In genomic region chr2:120846406-120847095, GRCh38 we compare ENCODE assay signal across 13 cellular contexts.
DNase-seq lines count a peak whose midpoint lies in the region; ATAC-seq and TF ChIP-seq lines count a peak whose summit lies in the region.
"Had no signal": no experiment of that assay in that cellular context is flagged by ENCODE, and none has a peak within 500 bp of the region (broad histone marks: within the 10 kb centered on the region; RNA-seq: fewer than 3 reads in every experiment).

No MANE protein-coding gene starts in this region.

- H3K27me3 ChIP-seq in neural progenitor cell = no peaks in the 10 kb centered on the region
- no peaks in the 10 kb centered on the region for H3K27me3 ChIP-seq in hepatocyte
- H3K27me3 ChIP-seq: BLaER1 had no signal

- H3K27ac ChIP-seq in neural progenitor cell (no peak overlapping the region), hepatocyte (no peak overlapping the region)
- H3K27ac ChIP-seq: BLaER1, GM23248 had no signal

- intact Hi-C loops in natural killer cell (cut with micrococcal nuclease) = no loop called here

- CTCF ChIA-PET in WTC11 (lab: Charles Lee) = interaction anchor here (0.7 to 2.2 kb wide), 6 partner anchors 13 to 533 kb away, joined by 3 to 8 read pairs (median 4); no protein-coding TSS in a partner anchor

- no peak overlapping the region for H3K27ac Mint-ChIP-seq in natural killer cell treated with Interleukin-12 subunit alpha and Interleukin-12 subunit beta and Interleukin-15 and Interleukin-18, amount 100 ng/mL, for 72 hours
- no peak overlapping the region for H3K27ac Mint-ChIP-seq in natural killer cell
- 0 out of 2 replicates have a peak overlapping the region, but pooled peaks have one; percentile 64 for H3K27ac Mint-ChIP-seq in WTC11
- peak overlapping the region; percentile 27 for H3K27ac Mint-ChIP-seq in neural progenitor cell

- H3K4me3 Mint-ChIP-seq in natural killer cell treated with Interleukin-12 subunit alpha and Interleukin-12 subunit beta and Interleukin-15 and Interleukin-18, amount 100 ng/mL, for 72 hours = no peak overlapping the region
- H3K4me3 Mint-ChIP-seq in natural killer cell (no peak overlapping the region), WTC11 (no peak overlapping the region), neural progenitor cell (no peak overlapping the region)
- H3K4me3 Mint-ChIP-seq: CD4-positive, alpha-beta memory T cell had no signal

- H3K4me1 Mint-ChIP-seq in natural killer cell treated with Interleukin-12 subunit alpha and Interleukin-12 subunit beta and Interleukin-15 and Interleukin-18, amount 100 ng/mL, for 72 hours (ENCODE audit: low read depth in 2 of 2) = no peaks in the 10 kb centered on the region
- no peaks in the 10 kb centered on the region for H3K4me1 Mint-ChIP-seq in natural killer cell
- peaks cover 15% of the 10 kb centered on the region for H3K4me1 Mint-ChIP-seq in WTC11
- peaks cover 17% of the 10 kb centered on the region for H3K4me1 Mint-ChIP-seq in neural progenitor cell
- H3K4me1 Mint-ChIP-seq: CD4-positive, alpha-beta memory T cell had no signal

- H3K4me2 ChIP-seq in neural progenitor cell = no peak overlapping the region
- no peak overlapping the region for H3K4me2 ChIP-seq in hepatocyte
- H3K4me2 ChIP-seq: BLaER1 had no signal

- no peaks in the 10 kb centered on the region for H3K36me3 Mint-ChIP-seq in natural killer cell treated with Interleukin-12 subunit alpha and Interleukin-12 subunit beta and Interleukin-15 and Interleukin-18, amount 100 ng/mL, for 72 hours
- H3K36me3 Mint-ChIP-seq in natural killer cell (no peaks in the 10 kb centered on the region), WTC11 (peaks cover 20% of the 10 kb centered on the region), neural progenitor cell (peaks cover 24% of the 10 kb centered on the region)
- H3K36me3 Mint-ChIP-seq: CD4-positive, alpha-beta memory T cell had no signal

- H4K20me1 ChIP-seq in neural progenitor cell (ENCODE audit: low read depth) = peaks cover 80% of the 10 kb centered on the region
- no peaks in the 10 kb centered on the region for H4K20me1 ChIP-seq in hepatocyte (ENCODE audit: insufficient read depth, poor library complexity, severe bottlenecking)
- H4K20me1 ChIP-seq: BLaER1 had no signal

- ATAC-seq in natural killer cell treated with Interleukin-12 subunit alpha and Interleukin-12 subunit beta and Interleukin-15 and Interleukin-18, amount 100 ng/mL, for 72 hours = no peak
- no peak for ATAC-seq in natural killer cell
- peak; percentile 14 for ATAC-seq in WTC11

- peaks cover 1 to 8% of the 10 kb centered on the region in 2 donors for H3K27me3 Mint-ChIP-seq in natural killer cell treated with Interleukin-12 subunit alpha and Interleukin-12 subunit beta and Interleukin-15 and Interleukin-18, amount 100 ng/mL, for 72 hours
- peaks cover 4 to 11% of the 10 kb centered on the region in 2 donors for H3K27me3 Mint-ChIP-seq in natural killer cell (ENCODE audit: low read depth in 2 of 2)
- no peaks in the 10 kb centered on the region for H3K27me3 Mint-ChIP-seq in WTC11 (ENCODE audit: low read depth)
- H3K27me3 Mint-ChIP-seq in neural progenitor cell (ENCODE audit: insufficient read depth, low read depth) = peaks cover 2% of the 10 kb centered on the region

- H3K4me3 ChIP-seq in neural progenitor cell (no peak overlapping the region), hepatocyte (no peak overlapping the region)
- H3K4me3 ChIP-seq: BLaER1, GM23248 had no signal

- 84% methylated on average over 14 of the region's 14 CpGs for WGBS in hepatocyte (ENCODE audit: low lambda C conversion rate, missing lambda C conversion rate)

- no peaks in the 10 kb centered on the region for H3F3A ChIP-seq in neural progenitor cell (ENCODE audit: low read depth)

- H3K4me1 ChIP-seq in neural progenitor cell = peaks cover 22% of the 10 kb centered on the region
- peaks cover 3% of the 10 kb centered on the region for H3K4me1 ChIP-seq in hepatocyte (ENCODE audit: insufficient read depth)
- H3K4me1 ChIP-seq: BLaER1 had no signal

- H3K9me3 ChIP-seq in neural progenitor cell (ENCODE audit: low read depth) (no peaks in the 10 kb centered on the region), hepatocyte (ENCODE audit: low read depth) (no peaks in the 10 kb centered on the region)

- TF ChIP-seq CTCF in natural killer cell (IDR thresholded peaks at IDR 0.05) (no peak), WTC11 (IDR thresholded peaks at IDR 0.05) (no peak), neural progenitor cell (IDR thresholded peaks at IDR 0.05) (no peak), hepatocyte (IDR thresholded peaks at IDR 0.05; ENCODE audit: poor library complexity) (no peak)

- DNase-seq in natural killer cell treated with Interleukin-12 subunit alpha and Interleukin-12 subunit beta and Interleukin-15 and Interleukin-18, amount 100 ng/mL, for 72 hours (ENCODE audit: low spot score) = peak; percentile 29
- no peak for DNase-seq in natural killer cell
- no peak for DNase-seq in WTC11 (ENCODE audit: low spot score)
- DNase-seq in neural progenitor cell (ENCODE audit: low spot score) = no peak
- no peak for DNase-seq in SKM-1 (lab: John Stamatoyannopoulos, UW; ENCODE audit: unreplicated experiment)
- DNase-seq in NCI-H1092 treated with DMSO at 0.1 percent for 48 hours (lab: John Stamatoyannopoulos, UW) = no peak
- no peak for DNase-seq in hepatocyte (ENCODE audit: low spot score)
- DNase-seq: CD4-positive, alpha-beta memory T cell; GM23248; NCI-H1105; NCI-H1694; NCI-H2081 treated with DMSO at 0.1 percent for 48 hours had no signal

- H3K9me2 ChIP-seq in hepatocyte (replicated peaks; ENCODE audit: insufficient read depth) = no peaks in the 10 kb centered on the region

- no peak overlapping the region for H3K9ac ChIP-seq in neural progenitor cell
- H3K9ac ChIP-seq: BLaER1, GM23248 had no signal

- no peaks in the 10 kb centered on the region for H3K36me3 ChIP-seq in neural progenitor cell
- H3K36me3 ChIP-seq in hepatocyte (replicated peaks; ENCODE audit: insufficient read depth, low read depth) = no peaks in the 10 kb centered on the region
- H3K36me3 ChIP-seq: BLaER1 had no signal

- H2AFZ ChIP-seq in neural progenitor cell (replicated peaks) = no peak overlapping the region
- no peak overlapping the region for H2AFZ ChIP-seq in hepatocyte
- H2AFZ ChIP-seq: GM23248 had no signal

- POLR2A ChIA-PET in WTC11 (lab: Charles Lee) = no interaction called here

- no peaks in the 10 kb centered on the region for H3K9me3 Mint-ChIP-seq in natural killer cell treated with Interleukin-12 subunit alpha and Interleukin-12 subunit beta and Interleukin-15 and Interleukin-18, amount 100 ng/mL, for 72 hours
- H3K9me3 Mint-ChIP-seq in natural killer cell (peaks cover 0 to 4% of the 10 kb centered on the region in 2 donors), WTC11 (peaks cover 5% of the 10 kb centered on the region; the same call in 1 of the 2 replicates), neural progenitor cell (peaks cover 10% of the 10 kb centered on the region)

- H3K79me2 ChIP-seq in neural progenitor cell (ENCODE audit: low read depth) (peaks cover 38% of the 10 kb centered on the region), hepatocyte (peaks cover 2% of the 10 kb centered on the region)

TF ChIP-seq in WTC11, 78 proteins besides CTCF, POLR2A, EP300 and RAD21:
- TF ChIP-seq FOXK1 (CRISPR knock-in tag; IDR thresholded peaks at IDR 0.05) (no peak), PRRX2 (CRISPR knock-in tag; IDR thresholded peaks at IDR 0.05) (no peak), FOXP1 (CRISPR knock-in tag; IDR thresholded peaks at IDR 0.05; ENCODE audit: borderline replicate concordance) (no peak), SMAD4 (CRISPR knock-in tag; IDR thresholded peaks at IDR 0.05) (no peak), MXD4 (CRISPR knock-in tag; IDR thresholded peaks at IDR 0.05; ENCODE audit: borderline replicate concordance) (no peak)

Comparison
In these comparisons a context has a peak if more than half of its experiments do, and no peak if none do; other contexts are left out.
1. H3K27ac Mint-ChIP-seq: peak in WTC11 (single experiment) and neural progenitor cell (single experiment); none in natural killer cell treated with Interleukin-12 subunit alpha and Interleukin-12 subunit beta and Interleukin-15 and Interleukin-18, amount 100 ng/mL, for 72 hours (0 of 2) and natural killer cell (0 of 2).